Comparison of ENCODE assay signal across 8 cellular contexts in the genomic region with DNA sequence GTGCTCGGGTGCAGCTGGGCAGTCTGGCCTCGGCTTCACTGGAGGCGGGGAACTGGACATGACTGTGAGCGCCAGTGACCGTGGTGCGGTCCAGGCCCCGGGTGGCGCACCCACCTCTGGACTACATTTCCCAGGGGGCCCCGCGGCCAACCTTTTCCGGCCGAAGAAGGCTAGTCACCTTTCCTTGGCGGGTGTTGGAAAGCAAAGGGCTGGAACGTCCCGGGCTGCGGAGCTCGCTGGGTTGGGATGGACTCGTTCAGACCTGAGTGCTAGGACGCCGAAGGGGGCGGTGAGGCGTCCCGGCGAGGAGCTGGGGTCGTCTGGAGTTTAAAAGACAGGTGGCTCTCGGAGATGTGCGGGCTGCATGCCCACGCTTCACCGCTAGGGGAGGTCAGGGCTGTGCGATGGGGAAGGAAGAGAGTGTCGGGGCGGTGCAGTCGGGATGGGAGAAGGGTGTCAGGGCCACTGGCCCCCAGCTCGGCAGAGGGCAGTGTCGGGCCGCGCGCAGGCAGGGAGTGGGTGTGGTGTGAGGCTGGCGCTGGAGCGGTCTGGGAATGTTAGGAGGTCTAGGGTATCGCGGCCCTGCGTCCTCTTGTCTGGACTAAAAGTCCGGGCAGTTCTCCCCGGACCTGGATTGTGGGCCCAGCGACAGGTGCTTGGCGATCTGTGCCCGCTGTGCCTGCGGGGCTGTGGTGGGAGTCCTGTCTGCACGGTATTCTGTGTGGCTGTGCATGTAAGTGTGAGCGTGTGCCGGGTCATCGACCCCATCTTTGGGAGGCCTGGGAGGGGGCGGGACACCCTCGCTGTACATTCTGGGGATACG. TPM values are rescaled to one million over a fixed set of nuclear protein-coding genes. Genes with fewer than 3 reads are reported as not detected.
DNase-seq lines count a peak whose midpoint lies in the region.

No MANE protein-coding gene starts in this region.

- DNase-seq in NCI-H2171 treated with DMSO at 0.1 percent for 48 hours (lab: John Stamatoyannopoulos, UW) (peak; percentile 22), NCI-H2171 (lab: John Stamatoyannopoulos, UW) (no peak), NCI-H1105 treated with DMSO at 0.1 percent for 48 hours (lab: John Stamatoyannopoulos, UW) (peak; percentile 78), midbrain (lab: John Stamatoyannopoulos, UW) (peak; percentile 86), HT-29 (ENCODE audit: low spot score) (no peak)
- DNase-seq in activated CD8-positive, alpha-beta memory T cell treated with anti-CD3 and anti-CD28 coated beads, Interleukin-2, amount 50 U/mL, for 1 hour (ENCODE audit: extremely low read depth), result peak; percentile 26
- peak; percentile 60 to 70 for DNase-seq in stimulated activated CD8-positive, alpha-beta memory T cell treated with anti-CD3 and anti-CD28 coated beads, Interleukin-2, amount 100 ng/mL, for 48 hours (ENCODE audit: low read depth in 2 of 2)

- H3K27me3 ChIP-seq in endocrine pancreas (ENCODE audit: control insufficient read depth, insufficient read depth, low read length), result no peaks in the 10 kb centered on the region

- no peaks in the 10 kb centered on the region for H3K4me1 ChIP-seq in endocrine pancreas (ENCODE audit: control insufficient read depth, insufficient read depth, low read length)

- H3K36me3 ChIP-seq in endocrine pancreas (ENCODE audit: control insufficient read depth, insufficient read depth, low read length), result no peaks in the 10 kb centered on the region

- peak overlapping the region; percentile 83 for H3K9ac ChIP-seq in endocrine pancreas (ENCODE audit: control insufficient read depth, insufficient read depth, low read length)

- H3K9me3 ChIP-seq in endocrine pancreas (ENCODE audit: control insufficient read depth, low read length), result no peaks in the 10 kb centered on the region

- peak overlapping the region; percentile 32 for H3K4me3 ChIP-seq in endocrine pancreas (ENCODE audit: control insufficient read depth, insufficient read depth, low read length)

RNA-seq across cellular contexts. Expression of gene ZNF568, which starts 57.1 kb away (rescaled TPM):
- not detected in 2 replicates for total RNA-seq in HT-29 (2014; rRNA removed; shearing (Covaris generic))

RNA-seq across cellular contexts. Expression of gene ZNF829, which starts 57.1 kb away (rescaled TPM):
- not detected in 2 replicates for total RNA-seq in HT-29 (2014; rRNA removed; shearing (Covaris generic))

Comparison
In these comparisons a context has a peak if more than half of its experiments do, and no peak if none do; other contexts are left out.
1. DNase-seq: peak in NCI-H2171 treated with DMSO at 0.1 percent for 48 hours (single experiment), NCI-H1105 treated with DMSO at 0.1 percent for 48 hours (single experiment), activated CD8-positive, alpha-beta memory T cell treated with anti-CD3 and anti-CD28 coated beads, Interleukin-2, amount 50 U/mL, for 1 hour (single experiment), midbrain (single experiment) and stimulated activated CD8-positive, alpha-beta memory T cell treated with anti-CD3 and anti-CD28 coated beads, Interleukin-2, amount 100 ng/mL, for 48 hours (2 of 2); none in NCI-H2171 (single experiment) and HT-29 (single experiment).